10 cellular contexts compared by ENCODE assay signal in genomic region chr6:41568585-41569384, GRCh38. TPM values are rescaled to one million over a fixed set of nuclear protein-coding genes. Genes with fewer than 3 reads are reported as not detected.
DNase-seq lines count a peak whose midpoint lies in the region; ATAC-seq, FAIRE-seq and TF ChIP-seq lines count a peak whose summit lies in the region.
"Had no signal": no experiment of that assay in that cellular context is flagged by ENCODE, and none has a peak within 500 bp of the region (broad histone marks: within the 10 kb centered on the region; RNA-seq: fewer than 3 reads in every experiment).

No MANE protein-coding gene starts in this region.

- H3K27ac Mint-ChIP-seq in H9 (no peak overlapping the region; a peak in 1 of 7 replicates), progenitor cell of endocrine pancreas (peak overlapping the region; percentile 95)
- no peak overlapping the region for H3K27ac Mint-ChIP-seq in naive thymus-derived CD4-positive, alpha-beta T cell

- no peak overlapping the region for H2BK12ac ChIP-seq in H9 (ENCODE audit: insufficient read length, low read depth, low read length)

- no TSS peak for BruUV-seq in PC-3 (replicated peaks; lab: Mats Ljungman, UMichigan)

- DNase-seq in H9, result no peak
- DNase-seq in PC-3, result no peak
- DNase-seq in hepatic stellate cell (ENCODE audit: low spot score), result peak; percentile 33
- no peak for DNase-seq in progenitor cell of endocrine pancreas (ENCODE audit: low spot score, unreplicated experiment)
- no peak for DNase-seq in H54 (ENCODE audit: insufficient read length, low spot score)
- DNase-seq in naive thymus-derived CD4-positive, alpha-beta T cell, result no peak
- DNase-seq in NCI-H2081 treated with DMSO at 0.1 percent for 48 hours (lab: John Stamatoyannopoulos, UW), result no peak
- DNase-seq in midbrain (lab: John Stamatoyannopoulos, UW), result no peak
- DNase-seq: CD4-positive, alpha-beta memory T cell; effector memory CD4-positive, alpha-beta T cell had no signal

- no peaks in the 10 kb centered on the region for H3K79me1 ChIP-seq in H9 (ENCODE audit: insufficient read depth, low read depth, low read length, poor library complexity, severe bottlenecking)

- no peak overlapping the region for H3K4me3 ChIP-seq in PC-3 (ENCODE audit: low read length)
- no peak overlapping the region for H3K4me3 ChIP-seq in naive thymus-derived CD4-positive, alpha-beta T cell (ENCODE audit: low read length)

- H3K27me3 Mint-ChIP-seq in H9 (ENCODE audit: low read depth) (peaks cover 20% of the 10 kb centered on the region), progenitor cell of endocrine pancreas (no peaks in the 10 kb centered on the region)
- H3K27me3 Mint-ChIP-seq in naive thymus-derived CD4-positive, alpha-beta T cell, result peaks cover 0 to 6% (median 0%) of the 10 kb centered on the region in 5 donors
- H3K27me3 Mint-ChIP-seq: CD4-positive, alpha-beta memory T cell had no signal

- no peaks in the 10 kb centered on the region for H3K23me2 ChIP-seq in H9 (ENCODE audit: insufficient read length, low read depth, low read length, poor library complexity, severe bottlenecking)

- no peak for TF ChIP-seq POLR2A in H54 (IDR thresholded peaks at IDR 0.05; ENCODE audit: low read depth, low read length)

- CTCF ChIA-PET in PC-3 (lab: Charles Lee), result no interaction called here
- CTCF ChIA-PET in naive thymus-derived CD4-positive, alpha-beta T cell (lab: Charles Lee), result interaction anchor here (0.6 kb wide), 1 partner anchor 219 kb away, joined by 3 read pairs; no protein-coding TSS in a partner anchor

- POLR2A ChIA-PET in PC-3 (lab: Charles Lee; ENCODE audit: unreplicated experiment), result no interaction called here
- POLR2A ChIA-PET in naive thymus-derived CD4-positive, alpha-beta T cell (lab: Charles Lee), result no interaction called here

- H4K20me1 ChIP-seq in H9 (ENCODE audit: control insufficient read depth, insufficient read depth, insufficient read length) (no peaks in the 10 kb centered on the region), PC-3 (ENCODE audit: low read length) (no peaks in the 10 kb centered on the region)

- TF ChIP-seq CTCF in H9 (conservative IDR thresholded peaks at IDR 0.05), result no peak
- TF ChIP-seq CTCF in PC-3 (conservative IDR thresholded peaks at IDR 0.05; ENCODE audit: low read depth, low read length), result no peak
- TF ChIP-seq CTCF in progenitor cell of endocrine pancreas (IDR thresholded peaks at IDR 0.05; ENCODE audit: unreplicated experiment), result no peak

- no peak overlapping the region for H2BK5ac ChIP-seq in H9 (ENCODE audit: insufficient read length, low read length)

- H3K4ac ChIP-seq in H9 (ENCODE audit: low read depth, low read length), result no peak overlapping the region

- peaks cover 14% of the 10 kb centered on the region for H3K4me1 ChIP-seq in H9 (ENCODE audit: insufficient read depth, low read length)
- H3K4me1 ChIP-seq in PC-3 (ENCODE audit: insufficient read depth, low read length), result no peaks in the 10 kb centered on the region
- no peaks in the 10 kb centered on the region for H3K4me1 ChIP-seq in naive thymus-derived CD4-positive, alpha-beta T cell (ENCODE audit: control insufficient read depth in 2 of 2, insufficient read depth in 2 of 2, low read length in 2 of 2)

- H3K36me3 Mint-ChIP-seq in H9 (ENCODE audit: insufficient read depth in 1 of 3, low read depth in 3 of 3) (peaks cover 9 to 33% (median 30%) of the 10 kb centered on the region in 3 experiments; a peak in 6 of 7 replicates), progenitor cell of endocrine pancreas (ENCODE audit: insufficient read depth) (peaks cover 27% of the 10 kb centered on the region)
- H3K36me3 Mint-ChIP-seq in naive thymus-derived CD4-positive, alpha-beta T cell, result peaks cover 0 to 31% (median 10%) of the 10 kb centered on the region in 5 donors

- FAIRE-seq in H54 (lab: Jason Lieb, UNC), result no peak

- no peak overlapping the region for H3K18ac ChIP-seq in H9 (ENCODE audit: insufficient read length, low read depth, low read length)

- peak overlapping the region; percentile 52; the same call in 1 of the 2 replicates for H3K14ac ChIP-seq in H9 (ENCODE audit: insufficient read depth, low read length)

- peak; percentile 37; the same call in 1 of the 2 replicates for ATAC-seq in PC-3
- no peak for ATAC-seq in naive thymus-derived CD4-positive, alpha-beta T cell

- intact Hi-C loops in PC-3 (cut with micrococcal nuclease), result no loop called here
- intact Hi-C loops in naive thymus-derived CD4-positive, alpha-beta T cell (cut with micrococcal nuclease), result no loop called here

- H3K4me2 ChIP-seq in H9 (ENCODE audit: insufficient read depth, insufficient read length, low read length), result no peak overlapping the region
- H3K4me2 ChIP-seq in PC-3 (ENCODE audit: low read length), result no peak overlapping the region

- no peak overlapping the region for H4K91ac ChIP-seq in H9 (ENCODE audit: insufficient read length, low read depth, low read length)

- H2BK15ac ChIP-seq in H9 (ENCODE audit: low read depth, low read length), result no peak overlapping the region

- H3K9me3 ChIP-seq in H9 (ENCODE audit: control insufficient read depth, low read depth, low read length) (no peaks in the 10 kb centered on the region), PC-3 (ENCODE audit: low read length) (no peaks in the 10 kb centered on the region)
- no peaks in the 10 kb centered on the region for H3K9me3 ChIP-seq in naive thymus-derived CD4-positive, alpha-beta T cell (ENCODE audit: control insufficient read depth in 2 of 3, low read length in 3 of 3)

- H3K23ac ChIP-seq in H9 (ENCODE audit: insufficient read length, low read depth, low read length), result no peak overlapping the region

- H2AK5ac ChIP-seq in H9 (ENCODE audit: insufficient read length, low read length), result no peak overlapping the region

- H3K4me1 Mint-ChIP-seq in H9 (peaks cover 50 to 70% of the 10 kb centered on the region in 2 experiments), progenitor cell of endocrine pancreas (ENCODE audit: low read depth) (peaks cover 39% of the 10 kb centered on the region)
- peaks cover 0 to 4% (median 0%) of the 10 kb centered on the region in 7 donors for H3K4me1 Mint-ChIP-seq in naive thymus-derived CD4-positive, alpha-beta T cell

- no peak overlapping the region for H2BK20ac ChIP-seq in H9 (ENCODE audit: low read depth, low read length, poor library complexity, severe bottlenecking)

- no peaks in the 10 kb centered on the region for H3K9me3 Mint-ChIP-seq in H9
- no peaks in the 10 kb centered on the region for H3K9me3 Mint-ChIP-seq in progenitor cell of endocrine pancreas (ENCODE audit: low read depth)
- no peaks in the 10 kb centered on the region for H3K9me3 Mint-ChIP-seq in naive thymus-derived CD4-positive, alpha-beta T cell
- H3K9me3 Mint-ChIP-seq: CD4-positive, alpha-beta memory T cell had no signal

- H3K9me2 ChIP-seq in PC-3 (replicated peaks; ENCODE audit: low read length), result no peaks in the 10 kb centered on the region

- H3K4me3 Mint-ChIP-seq in H9 (peak overlapping the region in 1 of 2 experiments; percentile 50; a peak in 1 of 5 replicates), progenitor cell of endocrine pancreas (ENCODE audit: low read depth) (peak overlapping the region; percentile 24)
- no peak overlapping the region for H3K4me3 Mint-ChIP-seq in naive thymus-derived CD4-positive, alpha-beta T cell
- H3K4me3 Mint-ChIP-seq: CD4-positive, alpha-beta memory T cell had no signal

- H3K9ac ChIP-seq in H9 (ENCODE audit: extremely low read depth, insufficient read length, low read length), result no peak overlapping the region
- H3K9ac ChIP-seq in PC-3 (ENCODE audit: low read length), result no peak overlapping the region

- no peaks in the 10 kb centered on the region for H3F3A ChIP-seq in PC-3 (ENCODE audit: low read length, unreplicated experiment)

- H3T11ph ChIP-seq in H9 (ENCODE audit: low read length), result no peak overlapping the region

- H3K36me3 ChIP-seq in PC-3 (ENCODE audit: low read depth, low read length), result peaks cover 15% of the 10 kb centered on the region
- H3K36me3 ChIP-seq in naive thymus-derived CD4-positive, alpha-beta T cell (ENCODE audit: control insufficient read depth in 2 of 3, insufficient read depth in 3 of 3, low read length in 3 of 3), result peaks cover 0 to 15% (median 3%) of the 10 kb centered on the region in 3 experiments

- H3K27ac ChIP-seq in H9 (ENCODE audit: insufficient read length, low read depth, low read length) (no peak overlapping the region), PC-3 (ENCODE audit: low read length) (no peak overlapping the region)
- no peak overlapping the region for H3K27ac ChIP-seq in naive thymus-derived CD4-positive, alpha-beta T cell (ENCODE audit: low read depth, low read length)

- no peak overlapping the region for H3K56ac ChIP-seq in H9 (ENCODE audit: insufficient read length, low read depth, low read length)

- H2AFZ ChIP-seq in H9 (ENCODE audit: low read length) (no peak overlapping the region), PC-3 (ENCODE audit: low read length) (no peak overlapping the region)

- H4K5ac ChIP-seq in H9 (ENCODE audit: insufficient read length, low read depth, low read length), result no peak overlapping the region

- H3K79me2 ChIP-seq in H9 (ENCODE audit: insufficient read depth, low read length), result no peaks in the 10 kb centered on the region
- no peaks in the 10 kb centered on the region for H3K79me2 ChIP-seq in PC-3 (ENCODE audit: low read length)

- no peak overlapping the region for H2BK120ac ChIP-seq in H9 (ENCODE audit: low read depth, low read length, poor library complexity, severe bottlenecking)

- no peak overlapping the region for H4K8ac ChIP-seq in H9 (replicated peaks; ENCODE audit: insufficient read length, low read depth, low read length)

- WGBS in H9 (ENCODE audit: extremely low coverage, insufficient read length, low lambda C conversion rate), result no CpG with 5 or more reads among the region's 13 CpGs

- H3K27me3 ChIP-seq in H9 (ENCODE audit: insufficient read depth, low read length) (no peaks in the 10 kb centered on the region), PC-3 (ENCODE audit: low read length) (no peaks in the 10 kb centered on the region)
- no peaks in the 10 kb centered on the region for H3K27me3 ChIP-seq in naive thymus-derived CD4-positive, alpha-beta T cell (ENCODE audit: control insufficient read depth in 2 of 2, insufficient read depth in 2 of 2, low read length in 2 of 2)

RNA-seq across cellular contexts. Expression of gene FOXP4, which starts 22.6 kb away (rescaled TPM):
- total RNA-seq in H9 (2021) (18.2 and 19.0 TPM in 2 replicates), PC-3 (2014; rRNA removed) (6.7 and 15.5 TPM in 2 replicates), progenitor cell of endocrine pancreas (124 and 137 TPM in 2 replicates)
- 1 to 10 TPM; 3.1 to 7.6 (median 4.9) TPM for total RNA-seq in naive thymus-derived CD4-positive, alpha-beta T cell
- polyA plus RNA-seq in naive thymus-derived CD4-positive, alpha-beta T cell, result under 1 TPM; 0.07 to 0.21 TPM
